In the genomic region with DNA sequence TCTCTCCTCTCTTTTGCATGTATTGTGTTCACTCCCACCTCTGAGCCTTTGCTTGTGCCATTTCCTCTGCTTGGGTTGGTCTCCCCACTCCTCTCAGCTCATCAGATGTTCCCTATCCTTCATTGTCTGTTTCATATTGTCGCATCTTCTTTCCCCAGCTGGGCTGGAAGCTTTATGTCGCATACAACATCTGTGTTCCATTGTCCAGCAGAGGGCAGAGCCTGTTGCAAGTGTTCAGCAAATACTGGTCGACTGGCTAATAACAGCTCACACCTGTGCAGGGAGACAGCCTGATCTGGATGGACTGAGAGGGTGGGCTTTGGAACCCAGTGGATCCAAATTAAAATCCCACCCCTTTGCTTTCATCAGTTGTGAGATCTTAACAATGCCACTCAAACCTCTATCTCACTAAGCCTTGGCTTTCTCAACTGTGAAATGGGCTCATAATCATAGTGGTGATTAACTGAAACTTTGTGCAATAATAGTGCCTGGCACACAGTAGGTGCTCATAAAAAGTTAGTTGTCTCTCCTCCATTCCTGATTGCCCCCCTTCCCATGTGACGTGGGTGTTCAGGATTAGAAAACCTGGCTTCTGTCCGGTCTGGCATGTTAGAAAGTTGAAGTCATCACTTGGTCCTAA, we compare ENCODE assay signal across 9 cellular contexts.
DNase-seq lines count a peak whose midpoint lies in the region; ATAC-seq and TF ChIP-seq lines count a peak whose summit lies in the region.
"Had no signal": no experiment of that assay in that cellular context is flagged by ENCODE, and none has a peak within 500 bp of the region (broad histone marks: within the 10 kb centered on the region; RNA-seq: fewer than 3 reads in every experiment).

No MANE protein-coding gene starts in this region.

- no peak overlapping the region for H3K4me3 Mint-ChIP-seq in type B pancreatic cell

- intact Hi-C loops in left ventricle myocardium inferior (cut with micrococcal nuclease) (no loop called here), right cardiac atrium (cut with DNase I) (no loop called here), adrenal gland (cut with DNase I) (no loop called here)

- H3K27me3 ChIP-seq in left ventricle myocardium inferior (ENCODE audit: low read depth) (no peaks in the 10 kb centered on the region), right cardiac atrium (ENCODE audit: control insufficient read depth, insufficient read depth) (no peaks in the 10 kb centered on the region), Peyer's patch (no peaks in the 10 kb centered on the region), foreskin keratinocyte (no peaks in the 10 kb centered on the region), adrenal gland (no peaks in the 10 kb centered on the region)

- H3K36me3 Mint-ChIP-seq in type B pancreatic cell: peaks cover 7% of the 10 kb centered on the region

- H3K4me1 ChIP-seq in left ventricle myocardium inferior (peaks cover 41% of the 10 kb centered on the region), right cardiac atrium (ENCODE audit: control insufficient read depth, insufficient read depth, low read length) (peaks cover 2% of the 10 kb centered on the region), Peyer's patch (peaks cover 0 to 22% (median 0%) of the 10 kb centered on the region in 4 donors), foreskin keratinocyte (no peaks in the 10 kb centered on the region), adrenal gland (replicated peaks in 1 of 2) (peaks cover 18 to 22% of the 10 kb centered on the region in 2 donors)

- H3K9me3 ChIP-seq in left ventricle myocardium inferior (replicated peaks) (peaks cover 6% of the 10 kb centered on the region), right cardiac atrium (ENCODE audit: control insufficient read depth, low read length) (no peaks in the 10 kb centered on the region), Peyer's patch (no peaks in the 10 kb centered on the region), adrenal gland (replicated peaks in 1 of 3) (no peaks in the 10 kb centered on the region)

- H3K27me3 Mint-ChIP-seq in type B pancreatic cell: peaks cover 3% of the 10 kb centered on the region

- DNase-seq in left ventricle myocardium inferior (no peak), right cardiac atrium (no peak), Peyer's patch (peak; percentile 49 to 77 (median 49)), foreskin keratinocyte (peak in 1 of 2 donors; percentile 13), type B pancreatic cell (ENCODE audit: extremely low spot score, unreplicated experiment) (no peak), adrenal gland (no peak)
- no peak for DNase-seq in activated CD8-positive, alpha-beta memory T cell treated with anti-CD3 and anti-CD28 coated beads for 24 hours
- no peak for DNase-seq in stimulated activated naive CD8-positive, alpha-beta T cell treated with anti-CD3 and anti-CD28 coated beads, Interleukin-15, Interleukin-2, amounts not matched to agents 100 U/mL and 50 U/mL, for 24 hours

- H3K9me3 Mint-ChIP-seq in type B pancreatic cell: no peaks in the 10 kb centered on the region

- TF ChIP-seq POLR2A in Peyer's patch (IDR thresholded peaks at IDR 0.05) (no peak), adrenal gland (IDR thresholded peaks at IDR 0.05) (no peak)

- WGBS in right cardiac atrium: 85% methylated on average over 5 of the region's 5 CpGs
- 89 to 91% (median 90%) methylated on average over 5 of the region's 5 CpGs for WGBS in adrenal gland, 4 donors

- H3K4me1 Mint-ChIP-seq in type B pancreatic cell (ENCODE audit: unreplicated experiment): no peaks in the 10 kb centered on the region

- TF ChIP-seq CTCF in left ventricle myocardium inferior (IDR thresholded peaks at IDR 0.05; ENCODE audit: borderline replicate concordance) (peak; percentile 52), Peyer's patch (IDR thresholded peaks at IDR 0.05) (peak in 4 of 6 experiments; percentile 45 to 70 (median 62)), foreskin keratinocyte (conservative IDR thresholded peaks at IDR 0.05) (peak; percentile 53), type B pancreatic cell (conservative IDR thresholded peaks at IDR 0.05) (peak; percentile 54), adrenal gland (IDR thresholded peaks at IDR 0.05) (peak in 1 of 6 experiments; percentile 16)

- ATAC-seq in right cardiac atrium (no peak), foreskin keratinocyte (no peak)
- no peak for ATAC-seq in stimulated activated naive CD8-positive, alpha-beta T cell treated with anti-CD3 and anti-CD28 coated beads, Interleukin-15, Interleukin-2, amounts not matched to agents 100 U/mL and 50 U/mL, for 24 hours

- no peak overlapping the region for H3K27ac Mint-ChIP-seq in type B pancreatic cell

- no peaks in the 10 kb centered on the region for H3K36me3 ChIP-seq in left ventricle myocardium inferior
- H3K36me3 ChIP-seq in Peyer's patch: no peaks in the 10 kb centered on the region
- no peaks in the 10 kb centered on the region for H3K36me3 ChIP-seq in adrenal gland (replicated peaks in 1 of 2)

- H3K4me3 ChIP-seq in left ventricle myocardium inferior: no peak overlapping the region
- no peak overlapping the region for H3K4me3 ChIP-seq in right cardiac atrium (ENCODE audit: low read length)
- H3K4me3 ChIP-seq in Peyer's patch: no peak overlapping the region
- H3K4me3 ChIP-seq in adrenal gland: no peak overlapping the region
- H3K4me3 ChIP-seq: SK-N-MC had no signal

- H3K27ac ChIP-seq in left ventricle myocardium inferior (replicated peaks) (no peak overlapping the region), right cardiac atrium (ENCODE audit: low read length) (no peak overlapping the region), Peyer's patch (no peak overlapping the region), foreskin keratinocyte (no peak overlapping the region), adrenal gland (no peak overlapping the region)
- H3K27ac ChIP-seq: SK-N-MC had no signal

Comparison
In these comparisons a context has a peak if more than half of its experiments do, and no peak if none do; other contexts are left out.
1. DNase-seq: peak in Peyer's patch (3 of 3); none in left ventricle myocardium inferior (single experiment), right cardiac atrium (0 of 3), type B pancreatic cell (single experiment), activated CD8-positive, alpha-beta memory T cell treated with anti-CD3 and anti-CD28 coated beads for 24 hours (single experiment), stimulated activated naive CD8-positive, alpha-beta T cell treated with anti-CD3 and anti-CD28 coated beads, Interleukin-15, Interleukin-2, amounts not matched to agents 100 U/mL and 50 U/mL, for 24 hours (single experiment) and adrenal gland (0 of 7).